ENCODE assay signal across 13 cellular contexts in the genomic region with DNA sequence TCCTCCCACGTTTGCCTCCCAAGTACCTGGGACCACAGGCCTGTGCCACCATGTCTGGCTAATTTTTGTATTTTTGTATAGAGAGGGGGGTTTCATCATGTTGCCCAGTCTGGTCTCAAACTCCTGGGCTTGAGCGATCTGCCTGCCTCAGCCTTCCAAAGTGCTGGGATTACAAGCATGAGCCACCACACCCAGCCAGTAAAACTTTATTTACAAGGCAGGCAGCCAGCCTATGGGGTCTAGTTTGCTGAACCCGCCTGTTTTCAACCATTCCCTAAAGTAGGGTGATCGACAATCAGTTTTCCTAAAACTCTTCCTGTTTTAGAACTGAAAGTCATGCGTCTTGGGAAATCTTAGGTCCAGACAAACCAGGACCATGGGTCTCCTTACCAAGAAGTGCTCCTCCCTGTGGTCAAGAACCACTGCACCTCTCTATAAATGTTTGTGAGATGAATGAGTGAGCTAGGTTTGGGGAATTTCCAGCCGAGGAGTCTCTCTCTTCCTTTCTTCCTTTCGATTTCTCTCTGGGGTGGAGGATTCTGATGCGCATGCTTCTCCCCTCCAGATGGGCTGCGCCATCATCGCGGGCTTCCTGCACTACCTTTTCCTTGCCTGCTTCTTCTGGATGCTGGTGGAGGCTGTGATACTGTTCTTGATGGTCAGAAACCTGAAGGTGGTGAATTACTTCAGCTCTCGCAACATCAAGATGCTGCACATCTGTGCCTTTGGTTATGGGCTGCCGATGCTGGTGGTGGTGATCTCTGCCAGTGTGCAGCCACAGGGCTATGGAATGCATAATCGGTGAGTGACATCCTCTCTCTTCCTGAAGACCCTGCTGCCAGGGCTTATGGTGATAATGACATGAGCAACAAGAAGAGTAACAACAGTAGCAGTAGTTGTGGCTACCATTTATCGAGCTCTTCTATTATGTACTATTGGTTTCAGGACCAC. TPM values are rescaled to one million over a fixed set of nuclear protein-coding genes. Genes with fewer than 3 reads are reported as not detected.
A peak's percentile ranks its signal among the peaks of the same experiment; 100 is the strongest.
DNase-seq lines count a peak whose midpoint lies in the region; ATAC-seq, FAIRE-seq and TF ChIP-seq lines count a peak whose summit lies in the region.
"Had no signal": no experiment of that assay in that cellular context is flagged by ENCODE, and none has a peak within 500 bp of the region (broad histone marks: within the 10 kb centered on the region; RNA-seq: fewer than 3 reads in every experiment).

No MANE protein-coding gene starts in this region.

- in situ Hi-C loops in SK-MEL-5 (cut with HindIII; ENCODE audit: low pct_unique_long_range_greater_than_20kb, low sequenced_read_pairs): no loop called here

- TF ChIP-seq EP300 in A549 (IDR thresholded peaks at IDR 0.05) (no peak), stomach (IDR thresholded peaks at IDR 0.05) (no peak)

- intact Hi-C loops in stomach (cut with DNase I; ENCODE audit: low total_unique reads): no loop called here

- POLR2A ChIA-PET in A549 (lab: Yijun Ruan, JAX): interaction anchor here (0.6 kb wide), 1 partner anchor 70 kb away, joined by 3 read pairs; no protein-coding TSS in a partner anchor

- no peaks in the 10 kb centered on the region for H3K27me3 ChIP-seq in stomach
- H3K27me3 ChIP-seq: right atrium auricular region, tibial artery had no signal

- no peaks in the 10 kb centered on the region for H3K36me3 ChIP-seq in stomach
- H3K36me3 ChIP-seq: right atrium auricular region, tibial artery had no signal

- TF ChIP-seq POLR2A in A549 (IDR thresholded peaks at IDR 0.05; ENCODE audit: low read length) (no peak), stomach (IDR thresholded peaks at IDR 0.05) (no peak)

- H3K4me1 ChIP-seq in A549: no peaks in the 10 kb centered on the region
- no peaks in the 10 kb centered on the region for H3K4me1 ChIP-seq in stomach
- H3K4me1 ChIP-seq: right atrium auricular region, tibial artery had no signal

- ATAC-seq in A549: peak; percentile 95 to 98

- FAIRE-seq in A549 (lab: Jason Lieb, UNC): no peak

- peak overlapping the region; percentile 84 for H3K4me2 ChIP-seq in A549

- H3K9me3 ChIP-seq in A549: peaks cover 13% of the 10 kb centered on the region; the same call in 1 of the 3 replicates
- H3K9me3 ChIP-seq in stomach: peaks cover 0 to 45% (median 35%) of the 10 kb centered on the region in 4 donors

- H3K4me3 ChIP-seq in A549 (peak overlapping the region; percentile 41), stomach (no peak overlapping the region)
- H3K4me3 ChIP-seq: right atrium auricular region, tibial artery had no signal

- CTCF ChIA-PET in A549 (lab: Yijun Ruan, JAX): no interaction called here

- DNase-seq in A549 (ENCODE audit: low read depth in 1 of 2, low spot score in 1 of 2) (peak; percentile 46 to 84), SK-MEL-5 (ENCODE audit: low read depth, low spot score) (peak; percentile 44), dermis blood vessel endothelial cell (peak; percentile 17), stomach (no peak), NCI-H1105 treated with DMSO at 0.1 percent for 48 hours (lab: John Stamatoyannopoulos, UW) (no peak), NCI-H526 treated with DMSO at 0.1 percent for 48 hours (lab: John Stamatoyannopoulos, UW) (no peak), NCI-H524 (lab: John Stamatoyannopoulos, UW) (no peak)
- DNase-seq: effector CD8-positive, alpha-beta T cell; NCI-H69; tibial artery had no signal

- TF ChIP-seq RAD21 in A549 (conservative IDR thresholded peaks at IDR 0.05 in 1 of 2, IDR thresholded peaks at IDR 0.05 in 1 of 2): peak; percentile 22 to 31; a peak in 1 of 5 replicates

- WGBS in A549 (ENCODE audit: missing lambda C conversion rate): 24% methylated on average over 15 of the region's 15 CpGs
- 70 to 83% (median 71%) methylated on average over 15 of the region's 15 CpGs for whole genome bisulfite sequencing in stomach, 5 donors

- H3K27ac ChIP-seq in A549 (peak overlapping the region; percentile 64 to 81), stomach (no peak overlapping the region)
- H3K27ac ChIP-seq: right atrium auricular region, tibial artery had no signal

- TF ChIP-seq CTCF in A549 (IDR thresholded peaks at IDR 0.05) (peak; percentile 48), GM12874 (IDR thresholded peaks at IDR 0.05; ENCODE audit: insufficient read depth, low read depth, low read length) (peak; percentile 38; the same call in 1 of the 2 replicates), stomach (IDR thresholded peaks at IDR 0.05) (no peak)

TF ChIP-seq in A549, 52 proteins besides CTCF, POLR2A, EP300 and RAD21:
- TF ChIP-seq MAX (IDR thresholded peaks at IDR 0.05) (peak; percentile 35; the same call in 1 of the 2 replicates), SMC3 (IDR thresholded peaks at IDR 0.05) (peak; percentile 55), BCL3 (IDR thresholded peaks at IDR 0.05) (no peak)

RNA-seq across cellular contexts. Expression of gene ADGRE1, which starts 38.7 kb away (rescaled TPM):
- polyA plus RNA-seq in A549 (2011; rRNA removed): 3.6 and 4.2 TPM in 2 replicates
- 2.4 and 3.9 TPM in 2 replicates for polyA plus RNA-seq in A549 (2012; cell fraction: cytosol; rRNA removed)
- polyA plus RNA-seq in A549 (2012; cell fraction: nucleus; rRNA removed): 2.0 and 3.8 TPM in 2 replicates
- 4.8 to 6.6 TPM (median 5.0 TPM) in 3 replicates for polyA plus RNA-seq in A549 (2017; fragmentation: RNase III; extraction: RNeasy Plus Mini Kit Qiagen cat#74134 plus additional on column Dnase treatment)
- 2.7 and 3.3 TPM in 2 replicates for polyA minus RNA-seq in A549 (2011; rRNA and poly(A)+ RNA removed)
- 0.08 and 0.27 TPM in 2 replicates for total RNA-seq in SK-MEL-5 (2014; rRNA removed; shearing (Covaris generic))
- 0.10 TPM in 2 replicates for polyA plus RNA-seq in SK-MEL-5 (2015; cell fraction: cytosol; rRNA removed)
- polyA plus RNA-seq in SK-MEL-5 (2015; cell fraction: nucleus; rRNA removed): 0.46 TPM in 1 of 2 replicates, not detected in the other
- total RNA-seq in dermis blood vessel endothelial cell: not detected in 2 replicates
- total RNA-seq in stomach: 1 to 10 TPM in 1 of 5 donors, under 1 TPM in 1, not detected in 3; 0.37 to 5.8 TPM
- under 1 TPM in 2 of 3 donors, not detected in 1; 0.30 to 0.44 TPM for polyA plus RNA-seq in stomach
- total RNA-seq: kidney epithelial cell, right atrium auricular region had no signal

Comparison
In these comparisons a context has a peak if more than half of its experiments do, and no peak if none do; other contexts are left out.
1. DNase-seq: peak in A549 (2 of 2), SK-MEL-5 (single experiment) and dermis blood vessel endothelial cell (single experiment); none in stomach (single experiment), NCI-H1105 treated with DMSO at 0.1 percent for 48 hours (single experiment), NCI-H526 treated with DMSO at 0.1 percent for 48 hours (single experiment) and NCI-H524 (0 of 2).
2. H3K27ac ChIP-seq: peak in A549 (2 of 2); none in stomach (0 of 5).
3. CTCF ChIP-seq: peak in A549 (single experiment) and GM12874 (single experiment); none in stomach (0 of 7).